In the genomic region with DNA sequence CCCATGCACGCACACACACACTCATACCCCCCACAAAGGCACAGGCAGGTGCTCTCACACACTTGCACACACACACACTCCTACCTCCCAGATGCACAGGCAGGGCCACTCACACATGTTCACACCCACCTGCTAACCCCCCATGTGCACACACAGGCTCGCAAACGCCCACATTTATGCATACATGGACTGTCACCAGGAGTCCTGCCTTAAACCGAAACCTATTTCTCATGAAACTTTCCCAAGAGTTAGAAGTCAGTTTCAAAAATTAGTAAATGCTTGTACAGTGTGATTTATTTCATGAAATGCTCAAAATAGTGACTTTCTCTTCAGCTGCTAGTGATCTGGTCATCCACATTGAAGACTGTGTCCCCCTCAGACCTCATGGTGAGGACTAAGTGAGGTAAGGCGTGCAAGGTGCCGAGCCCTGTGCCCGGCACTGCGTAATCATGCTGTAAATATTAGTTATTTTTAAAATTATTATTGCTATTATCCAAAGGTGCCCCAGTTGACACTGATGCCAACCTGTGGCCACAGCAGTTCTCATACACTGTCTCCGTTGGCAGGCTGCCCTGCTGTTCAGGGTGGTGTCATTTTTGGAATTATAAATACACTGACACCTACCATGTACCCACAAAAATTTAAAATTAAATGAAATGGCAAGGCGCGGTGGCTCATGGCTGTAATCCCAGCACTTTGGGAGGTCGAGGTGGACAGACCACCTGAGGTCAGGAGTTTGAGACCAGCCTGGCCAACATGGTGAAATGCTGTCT, we compare ENCODE assay signal across 9 cellular contexts. TPM values are rescaled to one million over a fixed set of nuclear protein-coding genes. Genes with fewer than 3 reads are reported as not detected.
DNase-seq lines count a peak whose midpoint lies in the region; ATAC-seq and TF ChIP-seq lines count a peak whose summit lies in the region.
"Had no signal": no experiment of that assay in that cellular context is flagged by ENCODE, and none has a peak within 500 bp of the region (broad histone marks: within the 10 kb centered on the region; RNA-seq: fewer than 3 reads in every experiment).

No MANE protein-coding gene starts in this region.

- H3K27me3 Mint-ChIP-seq in Caco-2 (ENCODE audit: insufficient read depth, unreplicated experiment) (no peaks in the 10 kb centered on the region), T-helper 17 cell (no peaks in the 10 kb centered on the region), HFFc6 (ENCODE audit: insufficient read depth) (no peaks in the 10 kb centered on the region)

- no peak overlapping the region for H3K4me3 Mint-ChIP-seq in Caco-2 (ENCODE audit: unreplicated experiment)
- H3K4me3 Mint-ChIP-seq in T-helper 17 cell, result peak overlapping the region; percentile 91
- no peak overlapping the region for H3K4me3 Mint-ChIP-seq in HFFc6

- H3K27ac Mint-ChIP-seq in Caco-2 (ENCODE audit: unreplicated experiment) (peak overlapping the region; percentile 68), T-helper 17 cell (peak overlapping the region; percentile 95), HFFc6 (no peak overlapping the region)

- peaks cover 19% of the 10 kb centered on the region for H3K4me1 ChIP-seq in Caco-2

- ATAC-seq in GM19351 (IDR thresholded peaks at IDR 0.05; ENCODE audit: unreplicated experiment) (peak; percentile 58), T-helper 17 cell (no peak), HG02642 (IDR thresholded peaks at IDR 0.05; ENCODE audit: poor library complexity, unreplicated experiment) (no peak)

- DNase-seq in Caco-2 (no peak), T-helper 17 cell (no peak), myocyte (ENCODE audit: low read depth) (peak; percentile 50), occipital lobe (lab: John Stamatoyannopoulos, UW) (no peak), HFFc6 (no peak), ureter (ENCODE audit: low spot score) (no peak)
- DNase-seq: foreskin keratinocyte had no signal

- H3K9me3 ChIP-seq in Caco-2 (no peaks in the 10 kb centered on the region), T-helper 17 cell (ENCODE audit: control insufficient read depth, low read length, poor library complexity, severe bottlenecking) (no peaks in the 10 kb centered on the region)

- BruUV-seq in Caco-2 (replicated peaks; lab: Mats Ljungman, UMichigan), result no TSS peak

- CTCF ChIA-PET in Caco-2 (lab: Charles Lee), result interaction anchor here (0.8 to 1.4 kb wide), 2 partner anchors 11 to 12 kb away, joined by 3 to 4 read pairs; a partner anchor contains a TSS

- POLR2A ChIA-PET in Caco-2 (lab: Charles Lee), result interaction anchor here (1.8 kb wide), 1 partner anchor 12 kb away, joined by 11 read pairs; a partner anchor contains a TSS

- no peak overlapping the region for H3K4me3 ChIP-seq in Caco-2 (ENCODE audit: low read depth, low read length)

- peaks cover 32% of the 10 kb centered on the region for H3K4me1 Mint-ChIP-seq in Caco-2 (ENCODE audit: low read depth, unreplicated experiment)
- H3K4me1 Mint-ChIP-seq in T-helper 17 cell, result peaks cover 29% of the 10 kb centered on the region
- H3K4me1 Mint-ChIP-seq in HFFc6 (ENCODE audit: low read depth), result peaks cover 6% of the 10 kb centered on the region

- no peaks in the 10 kb centered on the region for H3K36me3 ChIP-seq in Caco-2 (ENCODE audit: control insufficient read depth, insufficient read depth, low read length)

- no peak for TF ChIP-seq CTCF in Caco-2 (IDR thresholded peaks at IDR 0.05; ENCODE audit: insufficient read depth in 1 of 2, low read depth in 1 of 2, low read length in 1 of 2, severe bottlenecking in 1 of 2, unreplicated experiment in 1 of 2)
- TF ChIP-seq CTCF in HFFc6 (IDR thresholded peaks at IDR 0.05), result no peak

- no peaks in the 10 kb centered on the region for H3K9me3 Mint-ChIP-seq in Caco-2 (ENCODE audit: unreplicated experiment)
- no peaks in the 10 kb centered on the region for H3K9me3 Mint-ChIP-seq in HFFc6

- H3K36me3 Mint-ChIP-seq in Caco-2 (ENCODE audit: insufficient read depth, unreplicated experiment), result peaks cover 6% of the 10 kb centered on the region
- H3K36me3 Mint-ChIP-seq in T-helper 17 cell (ENCODE audit: low read depth), result no peaks in the 10 kb centered on the region
- no peaks in the 10 kb centered on the region for H3K36me3 Mint-ChIP-seq in HFFc6 (ENCODE audit: low read depth)

- H3K27me3 ChIP-seq in Caco-2 (replicated peaks; ENCODE audit: control insufficient read depth, insufficient read depth, low read length), result no peaks in the 10 kb centered on the region
- H3K27me3 ChIP-seq: foreskin keratinocyte had no signal

- intact Hi-C loops in Caco-2 (cut with micrococcal nuclease; ENCODE audit: unreplicated experiment), result loop anchor here (1.0 kb wide), 1 partner anchor 10 kb away; no protein-coding TSS in a partner anchor

RNA-seq across cellular contexts. Expression of a gene that starts 12.4 kb away (rescaled TPM):
- total RNA-seq in Caco-2 (2022) (23.2 and 28.3 TPM in 2 replicates), T-helper 17 cell (1 to 10 TPM; 6.4 to 8.1 TPM), myocyte (7.5 and 15.6 TPM in 2 replicates), occipital lobe (8.1 TPM), ureter (16.0 TPM)
- polyA plus RNA-seq in myocyte (2012), result 4.1 TPM
- 1 to 10 TPM; 4.4 to 5.4 (median 5.1) TPM for total RNA-seq in HFFc6 (2021; fragmentation: NEBNext Ultra II Directional; extraction: Animal tissue kit (Norgen Biotek cat#: 25700))

RNA-seq across cellular contexts. Expression of a gene that starts 33.2 kb away (rescaled TPM):
- total RNA-seq in Caco-2 (2022) (27.4 and 30.2 TPM in 2 replicates), T-helper 17 cell (1 to 10 TPM; 3.6 to 7.1 TPM), myocyte (26.4 and 28.2 TPM in 2 replicates), occipital lobe (21.7 TPM), ureter (19.1 TPM)
- 20.3 TPM for polyA plus RNA-seq in myocyte (2012)
- 10 to 100 TPM; 24.3 to 27.7 (median 26.4) TPM for total RNA-seq in HFFc6 (2021; fragmentation: NEBNext Ultra II Directional; extraction: Animal tissue kit (Norgen Biotek cat#: 25700))

RNA-seq across cellular contexts. Expression of a gene that starts 43.0 kb away (rescaled TPM):
- total RNA-seq in Caco-2 (2022) (62.5 and 69.1 TPM in 2 replicates), T-helper 17 cell (10 to 100 TPM; 30.8 to 39.5 TPM), myocyte (5.5 and 8.7 TPM in 2 replicates), occipital lobe (8.3 TPM), ureter (18.9 TPM)
- 15.1 TPM for polyA plus RNA-seq in myocyte (2012)
- 1 to 10 TPM; 6.3 to 10.0 (median 8.5) TPM for total RNA-seq in HFFc6 (2021; fragmentation: NEBNext Ultra II Directional; extraction: Animal tissue kit (Norgen Biotek cat#: 25700))
